In genomic region chrX:52349681-52350080, GRCh38 we compare ENCODE assay signal across 33 cellular contexts. TPM values are rescaled to one million over a fixed set of nuclear protein-coding genes. Genes with fewer than 3 reads are reported as not detected.
"Had no signal": no experiment of that assay in that cellular context is flagged by ENCODE, and none has a peak within 500 bp of the region (broad histone marks: within the 10 kb centered on the region; RNA-seq: fewer than 3 reads in every experiment).

No MANE protein-coding gene starts in this region.

- H3K27ac ChIP-seq: colonic mucosa, epithelial cell of prostate, esophagus squamous epithelium, gastrocnemius medialis, heart right ventricle, left lung, lower lobe of right lung had no signal

- H3K27me3 ChIP-seq: colonic mucosa, esophagus squamous epithelium, left lung had no signal

- ATAC-seq: effector memory CD8-positive, alpha-beta T cell; esophagus mucosa; gastrocnemius medialis; heart right ventricle; left cardiac atrium; left lung; left ventricle myocardium superior; lower lobe of right lung had no signal

- H3K9me3 ChIP-seq: colonic mucosa, esophagus squamous epithelium, gastrocnemius medialis, heart right ventricle, left lung, lower lobe of right lung had no signal

- H3K4me1 ChIP-seq: colonic mucosa, esophagus squamous epithelium, gastrocnemius medialis, heart right ventricle, left lung, lower lobe of right lung had no signal

- H3K36me3 ChIP-seq: colonic mucosa, esophagus squamous epithelium, gastrocnemius medialis, heart right ventricle, left lung, lower lobe of right lung had no signal

- H3K27ac Mint-ChIP-seq: dendritic cell treated with granulocyte-macrophage colony-stimulating factor and Interleukin-4, amounts not matched to agents 40 ng/mL and 50 ng/mL, for 4 days; effector memory CD8-positive, alpha-beta T cell; endodermal cell had no signal

- H3K4me3 Mint-ChIP-seq: dendritic cell treated with granulocyte-macrophage colony-stimulating factor and Interleukin-4, amounts not matched to agents 40 ng/mL and 50 ng/mL, for 4 days; effector memory CD8-positive, alpha-beta T cell; endodermal cell had no signal

- FAIRE-seq: endometrium, islet of Langerhans, keratinocyte had no signal

- H3K9me3 Mint-ChIP-seq: dendritic cell treated with granulocyte-macrophage colony-stimulating factor and Interleukin-4, amounts not matched to agents 40 ng/mL and 50 ng/mL, for 4 days; effector memory CD8-positive, alpha-beta T cell had no signal

- H3K27me3 Mint-ChIP-seq: dendritic cell treated with granulocyte-macrophage colony-stimulating factor and Interleukin-4, amounts not matched to agents 40 ng/mL and 50 ng/mL, for 4 days; effector memory CD8-positive, alpha-beta T cell had no signal

- H3K4me3 ChIP-seq: colonic mucosa, esophagus squamous epithelium, gastrocnemius medialis, heart right ventricle, left lung, lower lobe of right lung had no signal

- DNase-seq: colonic mucosa; cortex of kidney; effector CD8-positive, alpha-beta T cell; effector memory CD8-positive, alpha-beta T cell; endodermal cell; erythroblast; esophagus squamous epithelium; foreskin fibroblast; foreskin melanocyte; gastrocnemius medialis; glutamatergic neuron; head of caudate nucleus; heart right ventricle; hippocampal formation; left cardiac atrium; left lung; left ventricle myocardium superior; lower lobe of right lung; mesenchymal stem cell; midbrain had no signal

RNA-seq across cellular contexts. Expression of gene XAGE2, which starts 19.1 kb away (rescaled TPM):
- total RNA-seq: colonic mucosa, dermis microvascular lymphatic vessel endothelial cell, endodermal cell, esophagus mucosa, esophagus squamous epithelium, gastrocnemius medialis, glomerular endothelial cell, heart right ventricle, kidney epithelial cell, left cardiac atrium, left ventricle myocardium superior, lung microvascular endothelial cell, mesenteric fat pad, mononuclear cell, mucosa of gallbladder had no signal
- polyA plus RNA-seq: heart right ventricle, keratinocyte had no signal
